ENCODE assay signal across 1 cellular context in genomic region chr5:56270568-56271392, GRCh38.
A peak's percentile ranks its signal among the peaks of the same experiment; 100 is the strongest.
TF ChIP-seq lines count a peak whose summit lies in the region.

No MANE protein-coding gene starts in this region.

TF ChIP-seq in GM12878, 131 proteins besides CTCF, POLR2A, EP300 and RAD21 (continued from another document and continues in another):
- TF ChIP-seq CREM (IDR thresholded peaks at IDR 0.05; ENCODE audit: low read depth) (no peak), PRDM15 (CRISPR knock-in tag; IDR thresholded peaks at IDR 0.05) (no peak), SIN3A (IDR thresholded peaks at IDR 0.05; ENCODE audit: low read depth, low read length) (no peak), FOXM1 (IDR thresholded peaks at IDR 0.05; ENCODE audit: low read depth, low read length) (peak; percentile 62; the same call in 1 of the 2 replicates), FOXK2 (IDR thresholded peaks at IDR 0.05) (no peak), NFXL1 (IDR thresholded peaks at IDR 0.05; ENCODE audit: borderline replicate concordance) (no peak), YY1 (IDR thresholded peaks at IDR 0.05; ENCODE audit: low read depth, low read length) (peak; percentile 83), RAD51 (IDR thresholded peaks at IDR 0.05) (no peak), ZNF384 (IDR thresholded peaks at IDR 0.05; ENCODE audit: borderline replicate concordance, low read depth, low read length) (no peak), ATF7 (IDR thresholded peaks at IDR 0.05; ENCODE audit: low read depth) (no peak), IRF4 (IDR thresholded peaks at IDR 0.05; ENCODE audit: low read depth, low read length) (peak; percentile 68; the same call in 1 of the 2 replicates), POU2F2 (IDR thresholded peaks at IDR 0.05; ENCODE audit: borderline replicate concordance, low read depth, low read length) (peak; percentile 66; the same call in 1 of the 3 replicates), ZNF592 (IDR thresholded peaks at IDR 0.05) (peak; percentile 37; the same call in 1 of the 2 replicates), STAT3 (IDR thresholded peaks at IDR 0.05; ENCODE audit: low read depth, low read length) (no peak), E4F1 (IDR thresholded peaks at IDR 0.05; ENCODE audit: borderline replicate concordance, partially characterized antibody) (no peak), BHLHE40 (IDR thresholded peaks at IDR 0.05; ENCODE audit: borderline replicate concordance in 1 of 2, low read depth in 2 of 2, low read length in 1 of 2) (no peak), BACH1 (IDR thresholded peaks at IDR 0.05; ENCODE audit: borderline replicate concordance) (0 out of 2 replicates have a peak, but pooled peaks have one; percentile 32), ZBTB11 (CRISPR knock-in tag; IDR thresholded peaks at IDR 0.05) (no peak), ZNF687 (IDR thresholded peaks at IDR 0.05) (peak; percentile 41; the same call in 1 of the 2 replicates), SREBF1 (IDR thresholded peaks at IDR 0.05; ENCODE audit: low read length) (no peak), ZBTB33 (IDR thresholded peaks at IDR 0.05) (no peak), HDAC6 (IDR thresholded peaks at IDR 0.05; ENCODE audit: unreplicated experiment) (no peak), CBFB (IDR thresholded peaks at IDR 0.05; ENCODE audit: low read depth) (no peak), BCL3 (IDR thresholded peaks at IDR 0.05; ENCODE audit: borderline replicate concordance, insufficient read depth, low read depth, low read length, poor library complexity, severe bottlenecking) (no peak), MLLT1 (IDR thresholded peaks at IDR 0.05) (no peak)
